Comparison of ENCODE assay signal across 1 cellular context in genomic region chr20:51447097-51447764, GRCh38.
TF ChIP-seq lines count a peak whose summit lies in the region.

No MANE protein-coding gene starts in this region.

TF ChIP-seq in HepG2, 621 proteins besides CTCF, POLR2A, EP300 and RAD21 (continued from another document):
- TF ChIP-seq KIAA2018 (CRISPR knock-in tag; IDR thresholded peaks at IDR 0.05; ENCODE audit: borderline replicate concordance) (0 out of 2 replicates have a peak, but pooled peaks have one; percentile 30), ZSCAN22 (CRISPR knock-in tag; IDR thresholded peaks at IDR 0.05) (peak; percentile 98), NFIC (IDR thresholded peaks at IDR 0.05; ENCODE audit: low read length) (peak; percentile 67; the same call in 1 of the 2 replicates), ATF3 (CRISPR knock-in tag; IDR thresholded peaks at IDR 0.05) (peak; percentile 12; the same call in 1 of the 2 replicates), DMTF1 (CRISPR knock-in tag; IDR thresholded peaks at IDR 0.05) (no peak), MAFF (IDR thresholded peaks at IDR 0.05; ENCODE audit: low read depth, low read length) (peak; percentile 59), XRCC5 (optimal IDR thresholded peaks at IDR 0.05; ENCODE audit: low read length) (peak; percentile 73)
- TF ChIP-seq, protein P1, sequence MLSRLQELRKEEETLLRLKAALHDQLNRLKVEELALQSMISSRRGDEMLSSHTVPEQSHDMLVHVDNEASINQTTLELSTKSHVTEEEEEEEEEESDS (CRISPR knock-in tag; IDR thresholded peaks at IDR 0.05; ENCODE audit: borderline replicate concordance), result no peak
